ENCODE assay signal across 8 cellular contexts in the genomic region with DNA sequence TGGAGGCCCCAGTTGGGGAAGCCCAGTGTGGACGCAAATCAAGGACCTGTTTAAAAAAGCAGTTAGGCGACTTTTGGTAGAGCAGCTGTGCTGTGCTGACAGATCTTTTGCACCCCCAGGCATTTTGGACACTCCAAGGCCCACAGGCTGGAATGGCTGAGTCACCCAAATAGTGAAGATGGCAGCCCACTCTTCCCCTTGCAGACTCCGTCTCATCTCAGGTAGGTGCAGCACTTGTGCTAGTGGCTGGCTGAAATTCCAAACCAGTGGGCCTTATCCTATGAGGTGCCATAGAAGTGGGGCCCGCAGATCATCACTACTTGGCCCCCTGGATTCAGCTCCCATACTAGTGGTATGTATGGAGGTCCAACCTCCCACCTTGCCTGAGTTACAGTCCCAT. TPM values are rescaled to one million over a fixed set of nuclear protein-coding genes. Genes with fewer than 3 reads are reported as not detected.
"Had no signal": no experiment of that assay in that cellular context is flagged by ENCODE, and none has a peak within 500 bp of the region (broad histone marks: within the 10 kb centered on the region; RNA-seq: fewer than 3 reads in every experiment).

No MANE protein-coding gene starts in this region.

- H3K4me3 ChIP-seq: K562 had no signal

- H3K27ac ChIP-seq: HL-60 had no signal

- H3K27ac Mint-ChIP-seq: IgD-negative memory B cell had no signal

- ATAC-seq: HepG2, K562 had no signal

- H3K4me1 Mint-ChIP-seq: IgD-negative memory B cell had no signal

- DNase-seq: IMR-90, KBM-7 had no signal

- H3K4me3 Mint-ChIP-seq: IgD-negative memory B cell had no signal

RNA-seq across cellular contexts. Expression of gene CPXCR1, which starts 42.8 kb away (rescaled TPM):
- total RNA-seq: HepG2, HT-29, HT1080, IMR-90, K562 had no signal
- polyA plus RNA-seq: HepG2, IgD-negative memory B cell, IMR-90, K562 had no signal
